In genomic region chr14:89167705-89168104, GRCh38 we compare ENCODE assay signal across 20 cellular contexts.
A peak's percentile ranks its signal among the peaks of the same experiment; 100 is the strongest.
DNase-seq lines count a peak whose midpoint lies in the region; ATAC-seq and TF ChIP-seq lines count a peak whose summit lies in the region.
"Had no signal": no experiment of that assay in that cellular context is flagged by ENCODE, and none has a peak within 500 bp of the region (broad histone marks: within the 10 kb centered on the region; RNA-seq: fewer than 3 reads in every experiment).

No MANE protein-coding gene starts in this region.

- H3K4me3 Mint-ChIP-seq in GM23338 = no peak overlapping the region
- no peak overlapping the region for H3K4me3 Mint-ChIP-seq in H9
- no peak overlapping the region for H3K4me3 Mint-ChIP-seq in WTC11
- H3K4me3 Mint-ChIP-seq: B cell, IgD-negative memory B cell had no signal

- CTCF ChIA-PET in WTC11 (lab: Charles Lee) = no interaction called here

- POLR2A ChIA-PET in WTC11 (lab: Charles Lee) = no interaction called here

- H2AK5ac ChIP-seq in H9 (ENCODE audit: insufficient read length, low read length) = no peak overlapping the region

- H2BK15ac ChIP-seq in H9 (ENCODE audit: low read depth, low read length) = no peak overlapping the region

- no peaks in the 10 kb centered on the region for H3F3A ChIP-seq in GM23338 (replicated peaks; ENCODE audit: low read depth)

- H3K9me3 ChIP-seq in H9 (ENCODE audit: control insufficient read depth, low read depth, low read length) = no peaks in the 10 kb centered on the region

- H3K27ac Mint-ChIP-seq in GM23338 (no peak overlapping the region; the same call in 1 of the 2 replicates), H9 (no peak overlapping the region), WTC11 (no peak overlapping the region)

- H3K36me3 ChIP-seq in GM23338 (ENCODE audit: insufficient read depth) = 0 out of 2 replicates have a peak, but pooled peaks cover 9% of the 10 kb centered on the region

- H2BK20ac ChIP-seq in H9 (ENCODE audit: low read depth, low read length, poor library complexity, severe bottlenecking) = no peak overlapping the region

- no CpG with 5 or more reads among the region's 6 CpGs for WGBS in H9 (ENCODE audit: extremely low coverage, insufficient read length, low lambda C conversion rate)

- H2BK120ac ChIP-seq in H9 (ENCODE audit: low read depth, low read length, poor library complexity, severe bottlenecking) = no peak overlapping the region

- H3K27me3 ChIP-seq in GM23338 (ENCODE audit: insufficient read depth) (no peaks in the 10 kb centered on the region), H9 (ENCODE audit: insufficient read depth, low read length) (no peaks in the 10 kb centered on the region)
- H3K27me3 ChIP-seq: Peyer's patch had no signal

- H3K23me2 ChIP-seq in H9 (ENCODE audit: insufficient read length, low read depth, low read length, poor library complexity, severe bottlenecking) = no peaks in the 10 kb centered on the region

- H3K36me3 Mint-ChIP-seq in GM23338 (ENCODE audit: low read depth) = peaks cover 60% of the 10 kb centered on the region
- H3K36me3 Mint-ChIP-seq in H9 (ENCODE audit: insufficient read depth in 1 of 3, low read depth in 3 of 3) = peaks cover 42 to 51% (median 46%) of the 10 kb centered on the region in 3 experiments
- H3K36me3 Mint-ChIP-seq in WTC11 = peaks cover 53% of the 10 kb centered on the region

- TF ChIP-seq CTCF in GM23338 (conservative IDR thresholded peaks at IDR 0.05; ENCODE audit: low read depth in 2 of 2) (no peak), H9 (conservative IDR thresholded peaks at IDR 0.05) (no peak), WTC11 (IDR thresholded peaks at IDR 0.05) (no peak)

- no peak overlapping the region for H2BK5ac ChIP-seq in H9 (ENCODE audit: insufficient read length, low read length)

- H3K79me1 ChIP-seq in H9 (ENCODE audit: insufficient read depth, low read depth, low read length, poor library complexity, severe bottlenecking) = no peaks in the 10 kb centered on the region

- H3K9me2 ChIP-seq in GM23338 (ENCODE audit: insufficient read depth) = no peaks in the 10 kb centered on the region

- H3K9ac ChIP-seq in H9 (ENCODE audit: extremely low read depth, insufficient read length, low read length) = no peak overlapping the region

- no peak overlapping the region for H3K18ac ChIP-seq in H9 (ENCODE audit: insufficient read length, low read depth, low read length)

- H3K27ac ChIP-seq in GM23338 (ENCODE audit: low read depth) (no peak overlapping the region; the same call in 1 of the 2 replicates), H9 (ENCODE audit: insufficient read length, low read depth, low read length) (no peak overlapping the region)
- H3K27ac ChIP-seq: C4-2B, HL-60, Peyer's patch, SK-N-MC had no signal

- H4K91ac ChIP-seq in H9 (ENCODE audit: insufficient read length, low read depth, low read length) = no peak overlapping the region

- no peaks in the 10 kb centered on the region for H3K4me1 ChIP-seq in GM23338 (ENCODE audit: insufficient read depth)
- H3K4me1 ChIP-seq in H9 (ENCODE audit: insufficient read depth, low read length) = no peaks in the 10 kb centered on the region

- no peak overlapping the region for H2BK12ac ChIP-seq in H9 (ENCODE audit: insufficient read length, low read depth, low read length)

- H4K20me1 ChIP-seq in GM23338 (replicated peaks; ENCODE audit: insufficient read depth) (peaks cover 16% of the 10 kb centered on the region), H9 (ENCODE audit: control insufficient read depth, insufficient read depth, insufficient read length) (no peaks in the 10 kb centered on the region)

- no peak overlapping the region for H3K56ac ChIP-seq in H9 (ENCODE audit: insufficient read length, low read depth, low read length)

- H3K23ac ChIP-seq in H9 (ENCODE audit: insufficient read length, low read depth, low read length) = no peak overlapping the region

- H3K4me2 ChIP-seq in GM23338 = no peak overlapping the region
- no peak overlapping the region for H3K4me2 ChIP-seq in H9 (ENCODE audit: insufficient read depth, insufficient read length, low read length)

- H3K4me1 Mint-ChIP-seq in GM23338 (peaks cover 21% of the 10 kb centered on the region), H9 (peaks cover 0 to 5% of the 10 kb centered on the region in 2 experiments; a peak in 3 of 4 replicates), WTC11 (peaks cover 15% of the 10 kb centered on the region)

- peaks cover 10% of the 10 kb centered on the region; the same call in 1 of the 3 replicates for H3K9me3 Mint-ChIP-seq in GM23338
- H3K9me3 Mint-ChIP-seq in H9 = peaks cover 10 to 15% of the 10 kb centered on the region in 2 experiments
- peaks cover 18% of the 10 kb centered on the region for H3K9me3 Mint-ChIP-seq in WTC11

- H3T11ph ChIP-seq in H9 (ENCODE audit: low read length) = no peak overlapping the region

- no peak overlapping the region for H4K8ac ChIP-seq in H9 (replicated peaks; ENCODE audit: insufficient read length, low read depth, low read length)

- H2AFZ ChIP-seq in GM23338 (no peak overlapping the region), H9 (ENCODE audit: low read length) (no peak overlapping the region)

- 0 out of 2 replicates have a peak overlapping the region, but pooled peaks have one; percentile 42 for H3K14ac ChIP-seq in H9 (ENCODE audit: insufficient read depth, low read length)

- DNase-seq in GM23338 (ENCODE audit: low spot score) (peak; percentile 17), H9 (no peak), WTC11 (ENCODE audit: low spot score) (no peak), iPS-NIHi11 (ENCODE audit: low spot score) (peak; percentile 35), NCI-H1417 (lab: John Stamatoyannopoulos, UW) (no peak), LoVo (ENCODE audit: low spot score) (no peak), hepatic stellate cell (ENCODE audit: low spot score) (no peak)
- DNase-seq: Calu3, GF-D8, MV-4-11, NCI-H446 treated with DMSO at 0.1 percent for 48 hours, NCI-H526, OCI-M1, Peyer's patch, SIG-M5 had no signal

- H4K5ac ChIP-seq in H9 (ENCODE audit: insufficient read length, low read depth, low read length) = no peak overlapping the region

- H3K27me3 Mint-ChIP-seq in GM23338 (ENCODE audit: insufficient read depth, low read depth, poor library complexity) (peaks cover 17% of the 10 kb centered on the region), H9 (ENCODE audit: low read depth) (no peaks in the 10 kb centered on the region), WTC11 (ENCODE audit: low read depth) (no peaks in the 10 kb centered on the region)
- H3K27me3 Mint-ChIP-seq: B cell, IgD-negative memory B cell had no signal

- H3K4ac ChIP-seq in H9 (ENCODE audit: low read depth, low read length) = no peak overlapping the region

- H3K4me3 ChIP-seq in GM23338 = no peak overlapping the region
- H3K4me3 ChIP-seq: Peyer's patch, SK-N-MC had no signal

- peak; percentile 60 for ATAC-seq in GM23338
- peak; percentile 78 for ATAC-seq in WTC11

- H3K79me2 ChIP-seq in GM23338 (replicated peaks; ENCODE audit: insufficient read depth) (peaks cover 18% of the 10 kb centered on the region), H9 (ENCODE audit: insufficient read depth, low read length) (no peaks in the 10 kb centered on the region)

TF ChIP-seq in GM23338, 12 proteins besides CTCF, POLR2A, EP300 and RAD21 (continues in another document):
- TF ChIP-seq CREB1 (CRISPR knock-in tag; IDR thresholded peaks at IDR 0.05; ENCODE audit: low read depth) = no peak
- no peak for TF ChIP-seq EZH2 (IDR thresholded peaks at IDR 0.05; ENCODE audit: low read depth, unreplicated experiment)

TF ChIP-seq in WTC11, 78 proteins besides CTCF, POLR2A, EP300 and RAD21 (continues in another document):
- no peak for TF ChIP-seq ZNF425 (CRISPR knock-in tag; conservative IDR thresholded peaks at IDR 0.05)
- no peak for TF ChIP-seq E2F4 (CRISPR knock-in tag; IDR thresholded peaks at IDR 0.05; ENCODE audit: borderline replicate concordance, low read depth)
- TF ChIP-seq ZBTB43 (CRISPR knock-in tag; IDR thresholded peaks at IDR 0.05) = no peak
- no peak for TF ChIP-seq HMGA2 (CRISPR knock-in tag; IDR thresholded peaks at IDR 0.05)
- TF ChIP-seq SMAD4 (CRISPR knock-in tag; IDR thresholded peaks at IDR 0.05) = no peak
- TF ChIP-seq JUN (CRISPR knock-in tag; IDR thresholded peaks at IDR 0.05) = no peak

Comparison
In these comparisons a context has a peak if more than half of its experiments do, and no peak if none do; other contexts are left out.
1. DNase-seq: peak in GM23338 (single experiment) and iPS-NIHi11 (single experiment); none in H9 (single experiment), WTC11 (single experiment), NCI-H1417 (0 of 3), LoVo (single experiment) and hepatic stellate cell (single experiment).